ENCODE assay signal across 8 cellular contexts in genomic region chr16:66924527-66925321, GRCh38. TPM values are rescaled to one million over a fixed set of nuclear protein-coding genes. Genes with fewer than 3 reads are reported as not detected.
DNase-seq lines count a peak whose midpoint lies in the region; ATAC-seq, FAIRE-seq and TF ChIP-seq lines count a peak whose summit lies in the region.

No MANE protein-coding gene starts in this region.

- TF ChIP-seq CTCF in fibroblast of pulmonary artery (IDR thresholded peaks at IDR 0.05; ENCODE audit: low read length, missing control alignments) (no peak), ovary (IDR thresholded peaks at IDR 0.05) (peak in 2 of 3 donors; percentile 35 to 48)

- ATAC-seq in HG02970 (IDR thresholded peaks at IDR 0.05; ENCODE audit: low FRiP score, unreplicated experiment) (peak; percentile 44), HG03521 (IDR thresholded peaks at IDR 0.05; ENCODE audit: unreplicated experiment) (no peak)

- H3K27me3 Mint-ChIP-seq in CD4-positive, alpha-beta memory T cell = peaks cover 21 to 23% of the 10 kb centered on the region in 2 donors
- peaks cover 50% of the 10 kb centered on the region for H3K27me3 Mint-ChIP-seq in activated T-cell treated with anti-CD3 and anti-CD28 coated beads, Interleukin-2, amount 50 U/mL, for 24 hours

- peaks cover 11% of the 10 kb centered on the region for H3K27me3 ChIP-seq in CD4-positive, alpha-beta memory T cell (ENCODE audit: insufficient read depth, low read length)
- no peaks in the 10 kb centered on the region for H3K27me3 ChIP-seq in ovary

- H3K4me3 ChIP-seq in CD4-positive, alpha-beta memory T cell (ENCODE audit: low read length in 2 of 2) = no peak overlapping the region
- H3K4me3 ChIP-seq in fibroblast of pulmonary artery (replicated peaks; ENCODE audit: low read depth, low read length) (peak overlapping the region; percentile 30), ovary (peak overlapping the region; percentile 52)

- H3K36me3 Mint-ChIP-seq in CD4-positive, alpha-beta memory T cell = no peaks in the 10 kb centered on the region
- peaks cover 3% of the 10 kb centered on the region for H3K36me3 Mint-ChIP-seq in activated T-cell treated with anti-CD3 and anti-CD28 coated beads, Interleukin-2, amount 50 U/mL, for 24 hours (ENCODE audit: low read depth)

- H3K27ac ChIP-seq in CD4-positive, alpha-beta memory T cell (ENCODE audit: low read depth, low read length) = no peak overlapping the region
- peak overlapping the region; percentile 63 to 73 for H3K27ac ChIP-seq in ovary

- DNase-seq in CD4-positive, alpha-beta memory T cell = peak in 3 of 5 donors; percentile 34 to 41 (median 35)
- DNase-seq in activated T-cell treated with anti-CD3 and anti-CD28 coated beads, Interleukin-2, amount 50 U/mL, for 24 hours = peak; percentile 70
- DNase-seq in fibroblast of pulmonary artery (ENCODE audit: low read depth) (no peak), ovary (peak in 4 of 5 donors; percentile 48 to 64 (median 53)), medulla oblongata (ENCODE audit: extremely low spot score) (no peak), H54 (ENCODE audit: insufficient read length, low spot score) (no peak)

- H3K4me1 ChIP-seq in CD4-positive, alpha-beta memory T cell (ENCODE audit: insufficient read depth, low read length) = peaks cover 7% of the 10 kb centered on the region
- peaks cover 10% of the 10 kb centered on the region for H3K4me1 ChIP-seq in ovary (ENCODE audit: insufficient read depth)

- intact Hi-C loops in CD4-positive, alpha-beta memory T cell (cut with micrococcal nuclease) = no loop called here
- intact Hi-C loops in ovary (cut with DNase I) = loop anchor here in 1 of 4 donors (2.0 kb wide), 1 partner anchor 22 kb away; no protein-coding TSS in a partner anchor

- CTCF ChIA-PET in CD4-positive, alpha-beta memory T cell (lab: Charles Lee; ENCODE audit: partially characterized antibody) = no interaction called here

- no peaks in the 10 kb centered on the region for H3K9me3 ChIP-seq in CD4-positive, alpha-beta memory T cell (ENCODE audit: control insufficient read depth in 1 of 2, low read length in 2 of 2)
- H3K9me3 ChIP-seq in ovary = no peaks in the 10 kb centered on the region

- TF ChIP-seq EP300 in ovary (IDR thresholded peaks at IDR 0.05) = no peak

- H3K36me3 ChIP-seq in CD4-positive, alpha-beta memory T cell (ENCODE audit: insufficient read depth, low read length) = no peaks in the 10 kb centered on the region
- no peaks in the 10 kb centered on the region for H3K36me3 ChIP-seq in ovary

- FAIRE-seq in H54 (lab: Jason Lieb, UNC) = no peak

- no peaks in the 10 kb centered on the region for H3K9me3 Mint-ChIP-seq in CD4-positive, alpha-beta memory T cell
- H3K9me3 Mint-ChIP-seq in activated T-cell treated with anti-CD3 and anti-CD28 coated beads, Interleukin-2, amount 50 U/mL, for 24 hours = no peaks in the 10 kb centered on the region

- POLR2A ChIA-PET in CD4-positive, alpha-beta memory T cell (lab: Charles Lee; ENCODE audit: partially characterized antibody) = no interaction called here

- 6 to 20% (median 6%) methylated on average over 24 to 72 of the region's 72 CpGs for WGBS in ovary, 3 donors

- no peak overlapping the region for H3K27ac Mint-ChIP-seq in CD4-positive, alpha-beta memory T cell
- no peak overlapping the region for H3K27ac Mint-ChIP-seq in activated T-cell treated with anti-CD3 and anti-CD28 coated beads, Interleukin-2, amount 50 U/mL, for 24 hours

- H3K4me1 Mint-ChIP-seq in CD4-positive, alpha-beta memory T cell = peaks cover 0 to 7% (median 5%) of the 10 kb centered on the region in 4 donors
- H3K4me1 Mint-ChIP-seq in activated T-cell treated with anti-CD3 and anti-CD28 coated beads, Interleukin-2, amount 50 U/mL, for 24 hours (ENCODE audit: low read depth) = peaks cover 17% of the 10 kb centered on the region

- peak overlapping the region; percentile 1 to 71 (median 42) for H3K4me3 Mint-ChIP-seq in CD4-positive, alpha-beta memory T cell
- H3K4me3 Mint-ChIP-seq in activated T-cell treated with anti-CD3 and anti-CD28 coated beads, Interleukin-2, amount 50 U/mL, for 24 hours = peak overlapping the region; percentile 51

- no peak for TF ChIP-seq POLR2A in ovary (IDR thresholded peaks at IDR 0.05)
- TF ChIP-seq POLR2A in H54 (IDR thresholded peaks at IDR 0.05; ENCODE audit: low read depth, low read length) = no peak

RNA-seq across cellular contexts. Expression of gene RRAD, which starts 0.6 kb away (rescaled TPM):
- total RNA-seq in CD4-positive, alpha-beta memory T cell = under 1 TPM; 0.29 to 0.58 TPM
- polyA plus RNA-seq in CD4-positive, alpha-beta memory T cell = not detected
- 10 to 100 TPM in 5 of 7 donors, 1 to 10 TPM in 2; 5.6 to 43.1 (median 12.1) TPM for total RNA-seq in ovary
- 10 to 100 TPM in 1 of 2 donors, 1 to 10 TPM in 1; 2.3 to 22.3 TPM for polyA plus RNA-seq in ovary

RNA-seq across cellular contexts. Expression of gene CDH16, which starts 6.0 kb away (rescaled TPM):
- not detected for total RNA-seq in CD4-positive, alpha-beta memory T cell
- polyA plus RNA-seq in CD4-positive, alpha-beta memory T cell = not detected
- 10 to 100 TPM in 1 of 7 donors, 1 to 10 TPM in 1, under 1 TPM in 3, not detected in 2; 0.12 to 19.2 (median 0.57) TPM for total RNA-seq in ovary
- not detected for polyA plus RNA-seq in ovary

RNA-seq across cellular contexts. Expression of gene CIAO2B, which starts 9.5 kb away (rescaled TPM):
- 10 to 100 TPM; 72.7 to 75.0 TPM for total RNA-seq in CD4-positive, alpha-beta memory T cell
- polyA plus RNA-seq in CD4-positive, alpha-beta memory T cell = 100 to 1,000 TPM; 128 to 150 TPM
- 10 to 100 TPM; 57.7 to 77.8 (median 66.7) TPM for total RNA-seq in ovary
- polyA plus RNA-seq in ovary = 100 to 1,000 TPM in 1 of 2 donors, 10 to 100 TPM in 1; 40.1 to 150 TPM

RNA-seq across cellular contexts. Expression of gene CES2, which starts 10.6 kb away (rescaled TPM):
- 10 to 100 TPM; 46.5 to 51.0 TPM for total RNA-seq in CD4-positive, alpha-beta memory T cell
- 10 to 100 TPM; 25.4 to 30.4 TPM for polyA plus RNA-seq in CD4-positive, alpha-beta memory T cell
- total RNA-seq in ovary = 10 to 100 TPM; 25.5 to 51.9 (median 42.2) TPM
- 10 to 100 TPM; 29.4 to 38.9 TPM for polyA plus RNA-seq in ovary

RNA-seq across cellular contexts. Expression of gene CES3, which starts 36.3 kb away (rescaled TPM):
- under 1 TPM; 0.32 to 0.61 TPM for total RNA-seq in CD4-positive, alpha-beta memory T cell
- polyA plus RNA-seq in CD4-positive, alpha-beta memory T cell = not detected
- 1 to 10 TPM in 5 of 7 donors, under 1 TPM in 2; 0.45 to 2.3 (median 1.4) TPM for total RNA-seq in ovary
- under 1 TPM; 0.73 to 0.91 TPM for polyA plus RNA-seq in ovary

Comparison
In these comparisons a context has a peak if more than half of its experiments do, and no peak if none do; other contexts are left out.
1. DNase-seq: peak in CD4-positive, alpha-beta memory T cell (3 of 5), activated T-cell treated with anti-CD3 and anti-CD28 coated beads, Interleukin-2, amount 50 U/mL, for 24 hours (single experiment) and ovary (4 of 5); none in fibroblast of pulmonary artery (single experiment), medulla oblongata (single experiment) and H54 (single experiment).
2. H3K4me3 ChIP-seq: peak in fibroblast of pulmonary artery (single experiment) and ovary (single experiment); none in CD4-positive, alpha-beta memory T cell (0 of 2).
3. RNA of gene RRAD, which starts 0.6 kb away (total RNA-seq): 5.6 to 43.1 TPM in ovary; 0.29 to 0.58 TPM in CD4-positive, alpha-beta memory T cell; every median in the first group is over 4 times any median in the second.